8 cellular contexts compared by ENCODE assay signal in genomic region chr17:49851387-49852291, GRCh38.
DNase-seq lines count a peak whose midpoint lies in the region; ATAC-seq and TF ChIP-seq lines count a peak whose summit lies in the region.

No MANE protein-coding gene starts in this region.

- peak; percentile 41 for DNase-seq in NCI-H1694 treated with DMSO at 0.1 percent for 48 hours (lab: John Stamatoyannopoulos, UW)
- DNase-seq in activated CD4-positive, alpha-beta T cell treated with anti-CD3 and anti-CD28 coated beads, Interleukin-2, amount 50 U/mL, for 4 hours: peak; percentile 65 to 67
- DNase-seq in ecto neural progenitor cell (ENCODE audit: low spot score): peak; percentile 93
- DNase-seq in medulla oblongata (ENCODE audit: extremely low spot score): peak; percentile 60
- DNase-seq in stimulated activated CD4-positive, alpha-beta T cell treated with anti-CD3 and anti-CD28 coated beads, TNF-alpha, amount 100 ng/mL, for 4 hours (ENCODE audit: low read depth in 3 of 3): peak; percentile 48 to 54 (median 53)

- TF ChIP-seq CTCF in GM12873 (IDR thresholded peaks at IDR 0.05; ENCODE audit: insufficient read depth, low read depth, low read length, missing control alignments): peak; percentile 76

- ATAC-seq in GM18867 (IDR thresholded peaks at IDR 0.05; ENCODE audit: unreplicated experiment) (no peak), HG02981 (IDR thresholded peaks at IDR 0.05; ENCODE audit: unreplicated experiment) (no peak)

Comparison
In these comparisons a context has a peak if more than half of its experiments do, and no peak if none do; other contexts are left out.
1. DNase-seq: peak in every context shown above with its lines; median percentile 93 in ecto neural progenitor cell; 66 in activated CD4-positive, alpha-beta T cell treated with anti-CD3 and anti-CD28 coated beads, Interleukin-2, amount 50 U/mL, for 4 hours; 60 in medulla oblongata; 53 in stimulated activated CD4-positive, alpha-beta T cell treated with anti-CD3 and anti-CD28 coated beads, TNF-alpha, amount 100 ng/mL, for 4 hours; 41 in NCI-H1694 treated with DMSO at 0.1 percent for 48 hours.